Comparison of ENCODE assay signal across 7 cellular contexts in the genomic region with DNA sequence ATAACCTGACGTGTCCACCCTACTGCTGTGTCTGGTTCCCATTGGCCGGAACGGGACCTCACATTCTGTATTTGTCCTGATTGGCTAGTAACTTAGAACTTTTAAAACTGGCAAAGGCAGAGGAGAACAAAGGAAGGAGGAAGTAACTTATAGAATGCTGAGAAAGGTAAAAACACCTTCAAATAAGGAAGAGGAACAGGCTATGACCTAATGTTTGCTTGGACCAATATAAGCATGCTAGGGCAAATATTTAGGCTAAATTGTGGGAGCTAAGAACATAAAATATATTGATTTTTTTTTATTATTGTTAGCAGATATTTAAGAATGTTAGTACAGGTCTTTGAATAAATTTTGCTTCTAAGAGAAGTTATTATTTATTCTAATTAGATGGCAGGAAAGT. TPM values are rescaled to one million over a fixed set of nuclear protein-coding genes. Genes with fewer than 3 reads are reported as not detected.
"Had no signal": no experiment of that assay in that cellular context is flagged by ENCODE, and none has a peak within 500 bp of the region (broad histone marks: within the 10 kb centered on the region; RNA-seq: fewer than 3 reads in every experiment).

No MANE protein-coding gene starts in this region.

RNA-seq across cellular contexts. Expression of a gene that starts 2.1 kb away (rescaled TPM):
- total RNA-seq: HT1080, IMR-90, M059J, NCI-H460, PC-3, SK-MEL-5 had no signal

RNA-seq across cellular contexts. Expression of a gene that starts 13.1 kb away (rescaled TPM):
- total RNA-seq: HT1080, IMR-90, NCI-H460, PC-3, SK-MEL-5 had no signal

RNA-seq across cellular contexts. Expression of a gene that starts 37.0 kb away (rescaled TPM):
- total RNA-seq: HepG2, HT1080, IMR-90, M059J, NCI-H460, PC-3 had no signal
